8 cellular contexts compared by ENCODE assay signal in genomic region chr7:70694909-70695803, GRCh38.
DNase-seq lines count a peak whose midpoint lies in the region; ATAC-seq, FAIRE-seq and TF ChIP-seq lines count a peak whose summit lies in the region.

No MANE protein-coding gene starts in this region.

- H3K9me3 ChIP-seq in breast epithelium (no peaks in the 10 kb centered on the region), HepG2 (ENCODE audit: low read length) (no peaks in the 10 kb centered on the region), transverse colon (no peaks in the 10 kb centered on the region)

- CTCF ChIA-PET in HepG2 (lab: Yijun Ruan, JAX; ENCODE audit: low intra/inter-chr PET ratio, low total read pairs), result no interaction called here

- no peak overlapping the region for H3K9ac ChIP-seq in HepG2 (ENCODE audit: insufficient read depth, low read depth, low read length)

- ATAC-seq in HepG2, result peak; percentile 20; the same call in 1 of the 3 replicates
- no peak for ATAC-seq in GM19397 (IDR thresholded peaks at IDR 0.05; ENCODE audit: unreplicated experiment)

- intact Hi-C loops in breast epithelium (cut with DNase I; ENCODE audit: low total_unique reads) (no loop called here), HepG2 (cut with micrococcal nuclease; ENCODE audit: unreplicated experiment) (loop anchor here (10.0 kb wide), 2 partner anchors 500 to 530 kb away; no protein-coding TSS in a partner anchor), transverse colon (cut with DNase I; ENCODE audit: low total_unique reads) (loop anchor here (5.0 kb wide), 1 partner anchor 653 kb away; no protein-coding TSS in a partner anchor)

- H3K27me3 ChIP-seq in breast epithelium (no peaks in the 10 kb centered on the region), HepG2 (ENCODE audit: control insufficient read depth in 1 of 2, insufficient read depth in 2 of 2, low read length in 2 of 2) (peaks cover 6 to 36% of the 10 kb centered on the region in 2 experiments), transverse colon (peaks cover 16% of the 10 kb centered on the region)

- peak overlapping the region; percentile 72 for H3K4me3 ChIP-seq in Jurkat, Clone E6-1 (ENCODE audit: low read length)
- H3K4me3 ChIP-seq in breast epithelium (peak overlapping the region; percentile 78 to 84 (median 82)), HepG2 (replicated peaks in 1 of 3; ENCODE audit: insufficient read depth in 1 of 3, low read depth in 2 of 3, low read length in 3 of 3) (peak overlapping the region; percentile 30 to 64 (median 40); a peak in 4 of 6 replicates), transverse colon (peak overlapping the region; percentile 69 to 94 (median 85))

- H3K27ac ChIP-seq in breast epithelium, result peak overlapping the region; percentile 86 to 91
- H3K27ac ChIP-seq in HepG2 (ENCODE audit: extremely low read length, insufficient read depth, low read length), result no peak overlapping the region
- H3K27ac ChIP-seq in transverse colon, result peak overlapping the region; percentile 85 to 94 (median 92)

- TF ChIP-seq EP300 in HepG2 (IDR thresholded peaks at IDR 0.05; ENCODE audit: low read depth in 2 of 2, low read length in 2 of 2) (no peak), HepG2 (CRISPR knock-in tag; IDR thresholded peaks at IDR 0.05; ENCODE audit: borderline replicate concordance) (no peak), transverse colon (IDR thresholded peaks at IDR 0.05; ENCODE audit: low read depth) (no peak)

- TF ChIP-seq RAD21 in HepG2 (CRISPR knock-in tag; IDR thresholded peaks at IDR 0.05), result no peak

- peak overlapping the region; percentile 67 for H3K4me2 ChIP-seq in HepG2 (ENCODE audit: low read depth, low read length)

- FAIRE-seq in HepG2 (lab: Jason Lieb, UNC), result no peak

- TF ChIP-seq POLR2A in breast epithelium (IDR thresholded peaks at IDR 0.05) (no peak), HepG2 (IDR thresholded peaks at IDR 0.05; ENCODE audit: insufficient read depth in 1 of 2, low read depth in 2 of 2, low read length in 2 of 2) (no peak), transverse colon (IDR thresholded peaks at IDR 0.05) (no peak)

- in situ Hi-C loops in HepG2 (cut with HindIII; ENCODE audit: extremely low pct_ligation_motif_present, low pct_unique_long_range_greater_than_20kb) (no loop called here), transverse colon (cut with MboI; ENCODE audit: low pct_ligation_motif_present in 1 of 4, low pct_unique_long_range_greater_than_20kb in 1 of 4, low sequenced_read_pairs in 3 of 4) (loop anchor here in 3 of 4 donors (25.0 kb wide), 3 partner anchors 508 to 658 kb away; no protein-coding TSS in a partner anchor)

- TF ChIP-seq CTCF in breast epithelium (IDR thresholded peaks at IDR 0.05), result no peak
- TF ChIP-seq CTCF in HepG2 (CRISPR knock-in tag; IDR thresholded peaks at IDR 0.05), result no peak
- no peak for TF ChIP-seq CTCF in transverse colon (IDR thresholded peaks at IDR 0.05)

- H3K79me2 ChIP-seq in HepG2 (ENCODE audit: insufficient read depth, low read length), result no peaks in the 10 kb centered on the region

- no peaks in the 10 kb centered on the region for H3K36me3 ChIP-seq in breast epithelium
- no peaks in the 10 kb centered on the region for H3K36me3 ChIP-seq in HepG2 (replicated peaks in 1 of 2; ENCODE audit: control insufficient read depth in 1 of 2, insufficient read depth in 2 of 2, low read length in 2 of 2)
- no peaks in the 10 kb centered on the region for H3K36me3 ChIP-seq in transverse colon

- WGBS in HepG2 (ENCODE audit: low lambda C conversion rate), result 4% methylated on average over 14 of the region's 82 CpGs
- WGBS in transverse colon (ENCODE audit: low coverage in 1 of 2), 2 donors, result 1 to 4% methylated on average over 8 to 74 of the region's 82 CpGs

- no peaks in the 10 kb centered on the region for H4K20me1 ChIP-seq in HepG2 (ENCODE audit: insufficient read depth, low read length)

- H2AFZ ChIP-seq in HepG2 (ENCODE audit: low read length), result no peak overlapping the region

- DNase-seq in NCI-H1105 treated with DMSO at 0.1 percent for 48 hours (lab: John Stamatoyannopoulos, UW) (peak; percentile 28), NCI-H1105 (lab: John Stamatoyannopoulos, UW) (no peak), breast epithelium (ENCODE audit: low spot score in 2 of 2) (no peak), HepG2 (ENCODE audit: low spot score) (no peak), transverse colon (peak; percentile 25), NCI-H2196 (lab: John Stamatoyannopoulos, UW; ENCODE audit: unreplicated experiment) (no peak)
- no peak for DNase-seq in Jurkat, Clone E6-1 (ENCODE audit: low read depth, low spot score)

- POLR2A ChIA-PET in HepG2 (lab: Yijun Ruan, JAX), result no interaction called here

- H3K4me1 ChIP-seq in breast epithelium, result peaks cover 0 to 5% of the 10 kb centered on the region in 2 donors
- H3K4me1 ChIP-seq in HepG2 (ENCODE audit: insufficient read depth, low read length), result no peaks in the 10 kb centered on the region
- H3K4me1 ChIP-seq in transverse colon, result peaks cover 0 to 27% (median 3%) of the 10 kb centered on the region in 4 donors

- no TSS peak for BruUV-seq in HepG2 (replicated peaks; lab: Mats Ljungman, UMichigan)

TF ChIP-seq in HepG2, 621 proteins besides CTCF, POLR2A, EP300 and RAD21:
- TF ChIP-seq DNMT1 (CRISPR knock-in tag; IDR thresholded peaks at IDR 0.05), result no peak
- no peak for TF ChIP-seq ZNF770 (CRISPR knock-in tag; IDR thresholded peaks at IDR 0.05)
- TF ChIP-seq FOXK1 (CRISPR knock-in tag; IDR thresholded peaks at IDR 0.05; ENCODE audit: borderline replicate concordance, low read depth), result no peak
- peak; percentile 76; the same call in 1 of the 2 replicates for TF ChIP-seq EZH2 (conservative IDR thresholded peaks at IDR 0.05; ENCODE audit: low read depth, low read length)
- no peak for TF ChIP-seq FOXO4 (CRISPR knock-in tag; conservative IDR thresholded peaks at IDR 0.05)
- TF ChIP-seq SNAI1 (CRISPR knock-in tag; IDR thresholded peaks at IDR 0.05; ENCODE audit: borderline replicate concordance), result no peak
- TF ChIP-seq SMAD9 (CRISPR knock-in tag; IDR thresholded peaks at IDR 0.05), result no peak
- no peak for TF ChIP-seq HNRNPLL (IDR thresholded peaks at IDR 0.05; ENCODE audit: low read depth, low read length, poor library complexity, severe bottlenecking)
- TF ChIP-seq CREM (IDR thresholded peaks at IDR 0.05), result no peak
- TF ChIP-seq CREM (CRISPR knock-in tag; IDR thresholded peaks at IDR 0.05), result no peak

Comparison
In these comparisons a context has a peak if more than half of its experiments do, and no peak if none do; other contexts are left out.
1. DNase-seq: peak in NCI-H1105 treated with DMSO at 0.1 percent for 48 hours (single experiment) and transverse colon (single experiment); none in NCI-H1105 (single experiment), Jurkat, Clone E6-1 (single experiment), breast epithelium (0 of 2), HepG2 (single experiment) and NCI-H2196 (single experiment).
2. Peak in every context shown above with its lines, with median percentiles within 50 percentile points of each other: H3K4me3 ChIP-seq.